ENCODE assay signal across 32 cellular contexts in the genomic region with DNA sequence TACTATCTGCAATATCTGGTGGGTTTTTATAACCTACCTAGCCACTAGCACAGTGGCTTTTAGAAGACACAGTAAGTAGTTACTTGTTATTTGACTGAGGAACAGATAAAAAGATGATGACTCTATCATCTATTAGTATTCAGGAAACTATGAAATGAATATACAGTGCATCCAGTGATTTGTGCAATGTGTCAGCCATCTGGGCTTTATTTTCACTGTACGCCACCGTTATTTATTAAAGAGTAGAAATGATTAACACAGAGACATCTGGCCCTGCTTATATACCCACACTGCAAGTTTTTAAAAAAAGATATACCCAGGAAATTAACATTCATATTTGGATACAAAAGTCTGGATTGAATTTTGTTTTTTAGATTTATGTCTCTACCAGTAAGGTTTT.
DNase-seq lines count a peak whose midpoint lies in the region; ATAC-seq and TF ChIP-seq lines count a peak whose summit lies in the region.
"Had no signal": no experiment of that assay in that cellular context is flagged by ENCODE, and none has a peak within 500 bp of the region (broad histone marks: within the 10 kb centered on the region; RNA-seq: fewer than 3 reads in every experiment).

No MANE protein-coding gene starts in this region.

- WGBS in upper lobe of left lung, 2 donors, result 87 to 94% methylated on average over 2 of the region's 2 CpGs

- POLR2A ChIA-PET in activated CD8-positive, alpha-beta T cell treated with anti-CD3 and anti-CD28 coated beads for 36 hours (lab: Charles Lee), result no interaction called here

- no peaks in the 10 kb centered on the region for H3K27me3 ChIP-seq in foreskin keratinocyte
- no peaks in the 10 kb centered on the region for H3K27me3 ChIP-seq in upper lobe of left lung
- H3K27me3 ChIP-seq: hepatocyte, neural progenitor cell, Peyer's patch, testis had no signal

- ATAC-seq in natural killer cell treated with Interleukin-12 subunit alpha and Interleukin-12 subunit beta and Interleukin-15 and Interleukin-18, amount 100 ng/mL, for 72 hours, result no peak
- ATAC-seq in natural killer cell (no peak), SK-N-SH treated with all-trans-retinoic acid at 6 μM for 48 hours (peak; percentile 48), foreskin keratinocyte (no peak), upper lobe of left lung (ENCODE audit: low FRiP score in 2 of 2) (no peak)
- ATAC-seq in activated CD8-positive, alpha-beta T cell treated with anti-CD3 and anti-CD28 coated beads for 36 hours, result no peak
- ATAC-seq: activated CD8-positive, alpha-beta T cell treated with anti-CD3 and anti-CD28 coated beads, Interleukin-2, amount 10 ng/mL, durations not matched to agents 7 days and 5 days; K562; left colon had no signal

- H3K4me3 Mint-ChIP-seq in natural killer cell treated with Interleukin-12 subunit alpha and Interleukin-12 subunit beta and Interleukin-15 and Interleukin-18, amount 100 ng/mL, for 72 hours, result peak overlapping the region; percentile 11
- no peak overlapping the region for H3K4me3 Mint-ChIP-seq in natural killer cell
- H3K4me3 Mint-ChIP-seq in activated CD8-positive, alpha-beta T cell treated with anti-CD3 and anti-CD28 coated beads for 36 hours, result no peak overlapping the region
- H3K4me3 Mint-ChIP-seq: activated CD8-positive, alpha-beta T cell treated with anti-CD3 and anti-CD28 coated beads, Interleukin-2, amount 10 ng/mL, durations not matched to agents 7 days and 5 days; CD4-positive, alpha-beta T cell; neural progenitor cell had no signal

- H3K4me1 ChIP-seq in foreskin keratinocyte (peaks cover 21% of the 10 kb centered on the region), upper lobe of left lung (no peaks in the 10 kb centered on the region)
- H3K4me1 ChIP-seq: Peyer's patch had no signal

- H3K4me1 Mint-ChIP-seq in natural killer cell treated with Interleukin-12 subunit alpha and Interleukin-12 subunit beta and Interleukin-15 and Interleukin-18, amount 100 ng/mL, for 72 hours (ENCODE audit: low read depth in 2 of 2), result peaks cover 0 to 8% of the 10 kb centered on the region in 2 donors
- no peaks in the 10 kb centered on the region for H3K4me1 Mint-ChIP-seq in natural killer cell
- H3K4me1 Mint-ChIP-seq in activated CD8-positive, alpha-beta T cell treated with anti-CD3 and anti-CD28 coated beads for 36 hours (ENCODE audit: low read depth), result peaks cover 10% of the 10 kb centered on the region

- no peaks in the 10 kb centered on the region for H3K9me3 ChIP-seq in upper lobe of left lung
- H3K9me3 ChIP-seq: Peyer's patch, testis had no signal

- intact Hi-C loops in natural killer cell (cut with micrococcal nuclease), result no loop called here
- intact Hi-C loops in activated CD8-positive, alpha-beta T cell treated with anti-CD3 and anti-CD28 coated beads for 36 hours (cut with micrococcal nuclease), result no loop called here

- TF ChIP-seq POLR2A in upper lobe of left lung (IDR thresholded peaks at IDR 0.05), result no peak

- no peak for TF ChIP-seq EP300 in upper lobe of left lung (IDR thresholded peaks at IDR 0.05)

- peaks cover 0 to 3% of the 10 kb centered on the region in 2 donors for H3K27me3 Mint-ChIP-seq in natural killer cell treated with Interleukin-12 subunit alpha and Interleukin-12 subunit beta and Interleukin-15 and Interleukin-18, amount 100 ng/mL, for 72 hours
- peaks cover 5 to 7% of the 10 kb centered on the region in 2 donors for H3K27me3 Mint-ChIP-seq in natural killer cell (ENCODE audit: low read depth in 2 of 2)
- no peaks in the 10 kb centered on the region for H3K27me3 Mint-ChIP-seq in activated CD8-positive, alpha-beta T cell treated with anti-CD3 and anti-CD28 coated beads for 36 hours
- H3K27me3 Mint-ChIP-seq: CD4-positive, alpha-beta T cell had no signal

- TF ChIP-seq CTCF in natural killer cell (IDR thresholded peaks at IDR 0.05) (no peak), foreskin keratinocyte (conservative IDR thresholded peaks at IDR 0.05) (no peak), upper lobe of left lung (IDR thresholded peaks at IDR 0.05) (no peak)
- TF ChIP-seq CTCF in activated CD8-positive, alpha-beta T cell treated with anti-CD3 and anti-CD28 coated beads for 36 hours (IDR thresholded peaks at IDR 0.05), result no peak

- CTCF ChIA-PET in activated CD8-positive, alpha-beta T cell treated with anti-CD3 and anti-CD28 coated beads for 36 hours (lab: Charles Lee), result no interaction called here

- no peaks in the 10 kb centered on the region for H3K36me3 ChIP-seq in upper lobe of left lung
- H3K36me3 ChIP-seq: neural progenitor cell, Peyer's patch had no signal

- DNase-seq in natural killer cell treated with Interleukin-12 subunit alpha and Interleukin-12 subunit beta and Interleukin-15 and Interleukin-18, amount 100 ng/mL, for 72 hours (ENCODE audit: low spot score), result no peak
- DNase-seq in natural killer cell (no peak), foreskin keratinocyte (peak in 1 of 2 donors; percentile 34), NCI-H1092 treated with DMSO at 0.1 percent for 48 hours (lab: John Stamatoyannopoulos, UW) (no peak), upper lobe of left lung (no peak), NCI-H2196 (lab: John Stamatoyannopoulos, UW; ENCODE audit: unreplicated experiment) (no peak)
- no peak for DNase-seq in activated CD8-positive, alpha-beta T cell treated with anti-CD3 and anti-CD28 coated beads for 36 hours
- DNase-seq: activated CD8-positive, alpha-beta T cell treated with anti-CD3 and anti-CD28 coated beads, Interleukin-2, amount 10 ng/mL, durations not matched to agents 7 days and 5 days; activated effector memory CD4-positive, alpha-beta T cell treated with Interleukin-2 at 50 U/mL for 16 hours; AML-193; anterior cingulate cortex; CD4-positive, alpha-beta T cell; effector CD8-positive, alpha-beta T cell; erythroblast; GOT3; left colon; NCI-H1105; NCI-H1930; NCI-H2227 treated with DMSO at 0.1 percent for 48 hours; NCI-H526 treated with DMSO at 0.1 percent for 48 hours; Peyer's patch; stimulated activated CD4-positive, alpha-beta T cell treated with anti-CD3 and anti-CD28 coated beads, Interleukin-1b, Interleukin-23, amount 100 ng/mL, for 48 hours; stimulated activated naive CD8-positive, alpha-beta T cell treated with anti-CD3 and anti-CD28 coated beads, Interleukin-15, Interleukin-2, amounts not matched to agents 100 U/mL and 50 U/mL, for 24 hours; T-helper 9 cell; testis had no signal

- H3K36me3 Mint-ChIP-seq in natural killer cell treated with Interleukin-12 subunit alpha and Interleukin-12 subunit beta and Interleukin-15 and Interleukin-18, amount 100 ng/mL, for 72 hours, result no peaks in the 10 kb centered on the region
- H3K36me3 Mint-ChIP-seq in natural killer cell, result no peaks in the 10 kb centered on the region
- no peaks in the 10 kb centered on the region for H3K36me3 Mint-ChIP-seq in activated CD8-positive, alpha-beta T cell treated with anti-CD3 and anti-CD28 coated beads for 36 hours (ENCODE audit: low read depth)
- H3K36me3 Mint-ChIP-seq: activated naive CD4-positive, alpha-beta T cell treated with anti-CD3 and anti-CD28 coated beads, Interleukin-2, amount 50 U/mL, for 72 hours; neural progenitor cell had no signal

- H3K4me3 ChIP-seq in upper lobe of left lung, result no peak overlapping the region
- H3K4me3 ChIP-seq: hepatocyte, K562, neural progenitor cell, Peyer's patch, skin epidermis, testis had no signal

- H3K27ac Mint-ChIP-seq in natural killer cell treated with Interleukin-12 subunit alpha and Interleukin-12 subunit beta and Interleukin-15 and Interleukin-18, amount 100 ng/mL, for 72 hours, result peak overlapping the region in 1 of 2 donors; percentile 13
- H3K27ac Mint-ChIP-seq in natural killer cell, result no peak overlapping the region
- no peak overlapping the region for H3K27ac Mint-ChIP-seq in activated CD8-positive, alpha-beta T cell treated with anti-CD3 and anti-CD28 coated beads for 36 hours
- H3K27ac Mint-ChIP-seq: activated CD8-positive, alpha-beta T cell treated with anti-CD3 and anti-CD28 coated beads, Interleukin-2, amount 10 ng/mL, durations not matched to agents 7 days and 5 days; CD4-positive, alpha-beta T cell; neural progenitor cell had no signal

- no peaks in the 10 kb centered on the region for H3K9me3 Mint-ChIP-seq in natural killer cell treated with Interleukin-12 subunit alpha and Interleukin-12 subunit beta and Interleukin-15 and Interleukin-18, amount 100 ng/mL, for 72 hours
- H3K9me3 Mint-ChIP-seq in natural killer cell, result no peaks in the 10 kb centered on the region
- no peaks in the 10 kb centered on the region for H3K9me3 Mint-ChIP-seq in activated CD8-positive, alpha-beta T cell treated with anti-CD3 and anti-CD28 coated beads for 36 hours
- H3K9me3 Mint-ChIP-seq: CD4-positive, alpha-beta T cell; neural progenitor cell had no signal

- peak overlapping the region; percentile 53 for H3K27ac ChIP-seq in foreskin keratinocyte
- no peak overlapping the region for H3K27ac ChIP-seq in upper lobe of left lung
- H3K27ac ChIP-seq: hepatocyte, neural progenitor cell, parathyroid adenoma, Peyer's patch, skin epidermis, testis had no signal

TF ChIP-seq in SK-N-SH treated with all-trans-retinoic acid at 6 μM for 48 hours, 23 proteins besides CTCF, POLR2A, EP300 and RAD21:
- TF ChIP-seq SNAI2 (CRISPR knock-in tag; IDR thresholded peaks at IDR 0.05) (no peak), ZNF8 (CRISPR knock-in tag; IDR thresholded peaks at IDR 0.05) (peak; percentile 71), ESRRG (CRISPR knock-in tag; IDR thresholded peaks at IDR 0.05) (no peak), GLIS3 (CRISPR knock-in tag; IDR thresholded peaks at IDR 0.05) (no peak)
- TF ChIP-seq, protein P1, sequence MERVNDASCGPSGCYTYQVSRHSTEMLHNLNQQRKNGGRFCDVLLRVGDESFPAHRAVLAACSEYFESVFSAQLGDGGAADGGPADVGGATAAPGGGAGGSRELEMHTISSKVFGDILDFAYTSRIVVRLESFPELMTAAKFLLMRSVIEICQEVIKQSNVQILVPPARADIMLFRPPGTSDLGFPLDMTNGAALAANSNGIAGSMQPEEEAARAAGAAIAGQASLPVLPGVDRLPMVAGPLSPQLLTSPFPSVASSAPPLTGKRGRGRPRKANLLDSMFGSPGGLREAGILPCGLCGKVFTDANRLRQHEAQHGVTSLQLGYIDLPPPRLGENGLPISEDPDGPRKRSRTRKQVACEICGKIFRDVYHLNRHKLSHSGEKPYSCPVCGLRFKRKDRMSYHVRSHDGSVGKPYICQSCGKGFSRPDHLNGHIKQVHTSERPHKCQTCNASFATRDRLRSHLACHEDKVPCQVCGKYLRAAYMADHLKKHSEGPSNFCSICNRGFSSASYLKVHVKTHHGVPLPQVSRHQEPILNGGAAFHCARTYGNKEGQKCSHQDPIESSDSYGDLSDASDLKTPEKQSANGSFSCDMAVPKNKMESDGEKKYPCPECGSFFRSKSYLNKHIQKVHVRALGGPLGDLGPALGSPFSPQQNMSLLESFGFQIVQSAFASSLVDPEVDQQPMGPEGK (CRISPR knock-in tag; IDR thresholded peaks at IDR 0.05; ENCODE audit: borderline replicate concordance), result no peak
